In the genomic region with DNA sequence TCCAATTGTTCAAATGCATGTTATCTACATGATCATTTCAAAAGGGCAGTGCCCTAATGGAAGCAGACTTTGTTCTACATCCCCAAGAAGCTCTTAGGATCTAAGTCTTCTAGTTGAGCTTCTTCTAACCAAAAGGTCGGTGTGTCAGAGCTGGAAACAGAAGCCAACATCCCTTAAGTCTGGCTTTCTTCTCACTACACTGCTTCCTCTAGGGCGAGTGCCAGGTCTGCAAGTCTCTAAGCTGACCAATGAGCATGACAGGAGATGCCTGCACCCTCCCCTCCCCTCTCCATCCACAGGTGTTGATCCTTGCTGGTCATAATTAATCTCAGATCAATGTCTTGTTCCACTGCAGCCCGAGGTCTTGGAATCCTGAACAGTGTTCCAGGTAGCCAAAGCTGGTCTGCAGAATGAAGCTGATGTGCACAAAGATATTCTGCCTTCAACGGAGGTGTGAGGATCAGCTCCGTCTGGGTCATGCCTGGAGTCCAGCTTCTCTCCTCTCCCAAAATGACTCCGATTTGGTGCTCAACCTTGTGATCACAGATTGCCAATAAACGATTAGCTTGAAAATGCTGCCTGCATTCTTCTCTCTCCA, we compare ENCODE assay signal across 16 cellular contexts. TPM values are rescaled to one million over a fixed set of nuclear protein-coding genes. Genes with fewer than 3 reads are reported as not detected.
DNase-seq lines count a peak whose midpoint lies in the region; ATAC-seq, FAIRE-seq and TF ChIP-seq lines count a peak whose summit lies in the region.
"Had no signal": no experiment of that assay in that cellular context is flagged by ENCODE, and none has a peak within 500 bp of the region (broad histone marks: within the 10 kb centered on the region; RNA-seq: fewer than 3 reads in every experiment).

No MANE protein-coding gene starts in this region.

- H3K27ac Mint-ChIP-seq in stimulated activated naive CD8-positive, alpha-beta T cell treated with anti-CD3 and anti-CD28 coated beads, Interleukin-15, Interleukin-2, amounts not matched to agents 100 ng/mL and 50 ng/mL, for 24 hours = peak overlapping the region; percentile 57
- H3K27ac Mint-ChIP-seq in astrocyte (ENCODE audit: unreplicated experiment) (peak overlapping the region; percentile 34), mesothelial cell of epicardium (peak overlapping the region; percentile 39), type B pancreatic cell (no peak overlapping the region)

- H3K4me3 ChIP-seq in astrocyte (ENCODE audit: insufficient read depth, low read depth, low read length) = no peak overlapping the region

- H3K27me3 Mint-ChIP-seq in stimulated activated naive CD8-positive, alpha-beta T cell treated with anti-CD3 and anti-CD28 coated beads, Interleukin-15, Interleukin-2, amounts not matched to agents 100 ng/mL and 50 ng/mL, for 24 hours = no peaks in the 10 kb centered on the region
- H3K27me3 Mint-ChIP-seq in astrocyte (ENCODE audit: low read depth, unreplicated experiment) = no peaks in the 10 kb centered on the region
- no peaks in the 10 kb centered on the region for H3K27me3 Mint-ChIP-seq in mesothelial cell of epicardium (ENCODE audit: low read depth)
- no peaks in the 10 kb centered on the region for H3K27me3 Mint-ChIP-seq in type B pancreatic cell

- no peak overlapping the region for H3K9ac ChIP-seq in astrocyte (ENCODE audit: low read length)

- peaks cover 20% of the 10 kb centered on the region for H3K79me2 ChIP-seq in astrocyte (ENCODE audit: insufficient read depth, low read length)

- peaks cover 70% of the 10 kb centered on the region for H3K36me3 Mint-ChIP-seq in stimulated activated naive CD8-positive, alpha-beta T cell treated with anti-CD3 and anti-CD28 coated beads, Interleukin-15, Interleukin-2, amounts not matched to agents 100 ng/mL and 50 ng/mL, for 24 hours (ENCODE audit: low read depth)
- H3K36me3 Mint-ChIP-seq in astrocyte (ENCODE audit: low read depth, unreplicated experiment) (peaks cover 21% of the 10 kb centered on the region), mesothelial cell of epicardium (peaks cover 37% of the 10 kb centered on the region), type B pancreatic cell (peaks cover 27% of the 10 kb centered on the region)

- no peak for ATAC-seq in stimulated activated naive CD8-positive, alpha-beta T cell treated with anti-CD3 and anti-CD28 coated beads, Interleukin-15, Interleukin-2, amounts not matched to agents 100 U/mL and 50 U/mL, for 24 hours
- ATAC-seq in HG02840 (IDR thresholded peaks at IDR 0.05; ENCODE audit: low FRiP score, unreplicated experiment) = no peak

- no peaks in the 10 kb centered on the region for H3K4me1 Mint-ChIP-seq in stimulated activated naive CD8-positive, alpha-beta T cell treated with anti-CD3 and anti-CD28 coated beads, Interleukin-15, Interleukin-2, amounts not matched to agents 100 ng/mL and 50 ng/mL, for 24 hours (ENCODE audit: low read depth)
- H3K4me1 Mint-ChIP-seq in astrocyte (ENCODE audit: low read depth, unreplicated experiment) (peaks cover 25% of the 10 kb centered on the region), mesothelial cell of epicardium (no peaks in the 10 kb centered on the region), type B pancreatic cell (ENCODE audit: unreplicated experiment) (no peaks in the 10 kb centered on the region)

- no peaks in the 10 kb centered on the region for H3K9me3 Mint-ChIP-seq in stimulated activated naive CD8-positive, alpha-beta T cell treated with anti-CD3 and anti-CD28 coated beads, Interleukin-15, Interleukin-2, amounts not matched to agents 100 ng/mL and 50 ng/mL, for 24 hours
- H3K9me3 Mint-ChIP-seq in astrocyte (ENCODE audit: unreplicated experiment) (no peaks in the 10 kb centered on the region), mesothelial cell of epicardium (no peaks in the 10 kb centered on the region), type B pancreatic cell (no peaks in the 10 kb centered on the region)

- H2AFZ ChIP-seq in astrocyte (ENCODE audit: low read depth, low read length) = no peak overlapping the region

- H3K4me2 ChIP-seq in astrocyte (ENCODE audit: low read length) = no peak overlapping the region

- H3K27ac ChIP-seq in astrocyte (ENCODE audit: low read depth, low read length) = no peak overlapping the region

- no peak for DNase-seq in stimulated activated naive CD8-positive, alpha-beta T cell treated with anti-CD3 and anti-CD28 coated beads, Interleukin-15, Interleukin-2, amounts not matched to agents 100 U/mL and 50 U/mL, for 24 hours
- DNase-seq in astrocyte (ENCODE audit: low read depth) (no peak), mesothelial cell of epicardium (ENCODE audit: low spot score in 2 of 2, unreplicated experiment in 2 of 2) (no peak), DMS 273 (lab: John Stamatoyannopoulos, UW; ENCODE audit: unreplicated experiment) (no peak), type B pancreatic cell (ENCODE audit: extremely low spot score, unreplicated experiment) (no peak), dermis blood vessel endothelial cell (no peak)
- DNase-seq: amniotic stem cell, Calu3, foreskin melanocyte, GF-D8, NCI-H1436 treated with DMSO at 0.1 percent for 48 hours, NCI-H2227 treated with DMSO at 0.1 percent for 48 hours had no signal

- no peaks in the 10 kb centered on the region for H3K27me3 ChIP-seq in astrocyte (ENCODE audit: insufficient read depth, low read length)

- H3K9me3 ChIP-seq in astrocyte (ENCODE audit: insufficient read depth, low read depth, low read length) = no peaks in the 10 kb centered on the region

- H3K4me1 ChIP-seq in astrocyte (ENCODE audit: insufficient read depth, low read length) = peaks cover 18% of the 10 kb centered on the region

- H4K20me1 ChIP-seq in astrocyte (ENCODE audit: insufficient read depth, low read length) = peaks cover 63% of the 10 kb centered on the region

- no peak for TF ChIP-seq CTCF in astrocyte (IDR thresholded peaks at IDR 0.05; ENCODE audit: insufficient read depth, low read depth, low read length)
- TF ChIP-seq CTCF in mesothelial cell of epicardium (IDR thresholded peaks at IDR 0.05; ENCODE audit: unreplicated experiment) = no peak
- no peak for TF ChIP-seq CTCF in type B pancreatic cell (conservative IDR thresholded peaks at IDR 0.05)

- peaks cover 69% of the 10 kb centered on the region for H3K36me3 ChIP-seq in astrocyte (ENCODE audit: insufficient read depth, low read length)

- no peak overlapping the region for H3K4me3 Mint-ChIP-seq in stimulated activated naive CD8-positive, alpha-beta T cell treated with anti-CD3 and anti-CD28 coated beads, Interleukin-15, Interleukin-2, amounts not matched to agents 100 ng/mL and 50 ng/mL, for 24 hours
- H3K4me3 Mint-ChIP-seq in astrocyte (ENCODE audit: unreplicated experiment) = no peak overlapping the region
- no peak overlapping the region for H3K4me3 Mint-ChIP-seq in mesothelial cell of epicardium
- H3K4me3 Mint-ChIP-seq in type B pancreatic cell = no peak overlapping the region

- FAIRE-seq in astrocyte (lab: Jason Lieb, UNC) = no peak
- FAIRE-seq: H54, HTR-8/SVneo had no signal

RNA-seq across cellular contexts. Expression of a gene that starts 44.1 kb away (rescaled TPM):
- total RNA-seq in astrocyte (558 and 620 TPM in 2 replicates), mesothelial cell of epicardium (227 to 229 TPM (median 227 TPM) in 3 replicates), type B pancreatic cell (ENCODE audit: low replicate concordance) (227 and 313 TPM in 2 replicates), dermis blood vessel endothelial cell (344 and 584 TPM in 2 replicates)

RNA-seq across cellular contexts. Expression of a gene that starts 51.2 kb away (rescaled TPM):
- total RNA-seq in astrocyte = 0.54 and 0.62 TPM in 2 replicates
- total RNA-seq in mesothelial cell of epicardium = 4.8 to 5.1 TPM (median 5.0 TPM) in 3 replicates
- 1.1 and 2.5 TPM in 2 replicates for total RNA-seq in type B pancreatic cell (ENCODE audit: low replicate concordance)
- total RNA-seq in dermis blood vessel endothelial cell = 0.74 and 2.9 TPM in 2 replicates
